14 cellular contexts compared by ENCODE assay signal in the genomic region with DNA sequence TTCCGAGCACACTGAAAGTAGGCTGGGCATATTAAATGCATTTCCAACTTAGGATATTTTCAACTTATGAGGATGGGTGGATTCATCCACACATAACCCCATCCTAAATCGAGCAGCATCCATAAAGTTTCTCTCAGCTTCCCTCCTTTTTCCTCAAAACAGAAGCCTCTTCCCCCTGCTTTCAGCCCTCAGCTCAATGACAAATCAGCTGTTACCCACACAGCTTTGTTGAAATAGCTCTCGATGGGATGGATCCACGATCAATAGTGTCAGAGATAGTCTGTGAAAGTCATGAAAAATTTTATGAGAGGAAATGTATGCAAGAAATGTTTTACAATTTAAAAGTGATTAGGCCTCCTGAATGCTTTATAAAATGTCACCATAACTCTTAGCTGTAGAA. TPM values are rescaled to one million over a fixed set of nuclear protein-coding genes. Genes with fewer than 3 reads are reported as not detected.
DNase-seq lines count a peak whose midpoint lies in the region; ATAC-seq and TF ChIP-seq lines count a peak whose summit lies in the region.
"Had no signal": no experiment of that assay in that cellular context is flagged by ENCODE, and none has a peak within 500 bp of the region (broad histone marks: within the 10 kb centered on the region; RNA-seq: fewer than 3 reads in every experiment).

No MANE protein-coding gene starts in this region.

- H3K4me3 Mint-ChIP-seq in T-helper 2 cell treated with Interferon-gamma antibody and Interleukin-4, amounts not matched to agents 5 μg/mL and 100 μg/mL, for 36 hours, result peak overlapping the region; percentile 92
- H3K4me3 Mint-ChIP-seq in activated naive CD8-positive, alpha-beta T cell, result peak overlapping the region; percentile 98
- peak overlapping the region in 1 of 3 donors; percentile 81 for H3K4me3 Mint-ChIP-seq in T-cell

- RAD21 ChIA-PET in HCT116 (lab: Charles Lee; ENCODE audit: low non-redundant PET in 1 of 2, low total read pairs in 2 of 2, uncharacterized antibody in 2 of 2, unreplicated experiment in 2 of 2), result no interaction called here

- peaks cover 10% of the 10 kb centered on the region for H3K36me3 Mint-ChIP-seq in T-helper 2 cell treated with Interferon-gamma antibody and Interleukin-4, amounts not matched to agents 5 μg/mL and 100 μg/mL, for 36 hours (ENCODE audit: low read depth)
- H3K36me3 Mint-ChIP-seq in activated naive CD8-positive, alpha-beta T cell, result peaks cover 9% of the 10 kb centered on the region
- H3K36me3 Mint-ChIP-seq in T-cell, result peaks cover 5% of the 10 kb centered on the region

- peaks cover 0 to 17% of the 10 kb centered on the region in 2 experiments; a peak in 2 of 4 replicates for H3K4me1 ChIP-seq in HCT116 (ENCODE audit: control insufficient read depth in 1 of 2, insufficient read depth in 2 of 2, low read length in 2 of 2)
- H3K4me1 ChIP-seq in mesodermal cell (ENCODE audit: control insufficient read depth, insufficient read depth, low read length, poor library complexity, severe bottlenecking), result peaks cover 19% of the 10 kb centered on the region
- H3K4me1 ChIP-seq in HAP-1, result peaks cover 9% of the 10 kb centered on the region; the same call in 1 of the 2 replicates

- in situ Hi-C loops in HAP-1 (cut with MboI; ENCODE audit: low sequenced_read_pairs), result no loop called here

- H3K27me3 ChIP-seq in HCT116 (ENCODE audit: insufficient read depth, low read length) (no peaks in the 10 kb centered on the region), HAP-1 (ENCODE audit: low read depth) (no peaks in the 10 kb centered on the region)
- H3K27me3 ChIP-seq: MG63 had no signal

- H3K4me1 Mint-ChIP-seq in T-helper 2 cell treated with Interferon-gamma antibody and Interleukin-4, amounts not matched to agents 5 μg/mL and 100 μg/mL, for 36 hours (ENCODE audit: low read depth), result peaks cover 38% of the 10 kb centered on the region
- H3K4me1 Mint-ChIP-seq in activated naive CD8-positive, alpha-beta T cell (ENCODE audit: low read depth), result peaks cover 45% of the 10 kb centered on the region
- H3K4me1 Mint-ChIP-seq in T-cell, result peaks cover 38 to 44% (median 42%) of the 10 kb centered on the region in 3 donors

- H3K79me2 ChIP-seq in HCT116 (ENCODE audit: insufficient read depth, low read length), result peaks cover 68% of the 10 kb centered on the region

- no TSS peak for BruUV-seq in HCT116 (replicated peaks; lab: Mats Ljungman, UMichigan)

- intact Hi-C loops in HCT116 (cut with micrococcal nuclease), result no loop called here

- H3K27ac ChIP-seq in HCT116 (ENCODE audit: low read depth, low read length) (no peak overlapping the region), mesodermal cell (ENCODE audit: low read depth, low read length, severe bottlenecking) (no peak overlapping the region)
- H3K27ac ChIP-seq: lower lobe of right lung had no signal

- H3K9me2 ChIP-seq in HCT116 (ENCODE audit: insufficient read depth), result no peaks in the 10 kb centered on the region

- H3K9me3 ChIP-seq in HCT116 (ENCODE audit: control insufficient read depth in 1 of 2, insufficient read depth in 1 of 2, low read depth in 1 of 2, low read length in 2 of 2), result no peaks in the 10 kb centered on the region
- no peaks in the 10 kb centered on the region for H3K9me3 ChIP-seq in mesodermal cell (ENCODE audit: control insufficient read depth, low read length)
- H3K9me3 ChIP-seq in HAP-1, result no peaks in the 10 kb centered on the region
- H3K9me3 ChIP-seq: lower lobe of right lung, MG63 had no signal

- TF ChIP-seq CTCF in HCT116 (IDR thresholded peaks at IDR 0.05 in 2 of 3, conservative IDR thresholded peaks at IDR 0.05 in 1 of 3; ENCODE audit: borderline replicate concordance in 1 of 3, insufficient read depth in 1 of 3, low read depth in 2 of 3, low read length in 2 of 3), result no peak

- no peaks in the 10 kb centered on the region for H3K27me3 Mint-ChIP-seq in T-helper 2 cell treated with Interferon-gamma antibody and Interleukin-4, amounts not matched to agents 5 μg/mL and 100 μg/mL, for 36 hours (ENCODE audit: low read depth)
- H3K27me3 Mint-ChIP-seq in activated naive CD8-positive, alpha-beta T cell, result no peaks in the 10 kb centered on the region
- H3K27me3 Mint-ChIP-seq in T-cell, result no peaks in the 10 kb centered on the region

- no peak overlapping the region for H3K9ac ChIP-seq in HCT116 (ENCODE audit: low read length)

- H3K36me3 ChIP-seq in HCT116 (ENCODE audit: control insufficient read depth in 1 of 2, insufficient read depth in 2 of 2, low read length in 2 of 2) (peaks cover 0 to 5% of the 10 kb centered on the region in 2 experiments; a peak in 2 of 4 replicates), mesodermal cell (ENCODE audit: control insufficient read depth, insufficient read depth, low read length) (peaks cover 21% of the 10 kb centered on the region), HAP-1 (replicated peaks) (peaks cover 20% of the 10 kb centered on the region)
- H3K36me3 ChIP-seq: MG63 had no signal

- H3K9me3 Mint-ChIP-seq in T-helper 2 cell treated with Interferon-gamma antibody and Interleukin-4, amounts not matched to agents 5 μg/mL and 100 μg/mL, for 36 hours, result no peaks in the 10 kb centered on the region
- H3K9me3 Mint-ChIP-seq in activated naive CD8-positive, alpha-beta T cell (ENCODE audit: low read depth), result no peaks in the 10 kb centered on the region
- no peaks in the 10 kb centered on the region for H3K9me3 Mint-ChIP-seq in T-cell

- peak overlapping the region; percentile 82; the same call in 1 of the 2 replicates for H3K4me2 ChIP-seq in HCT116 (ENCODE audit: low read length)

- TF ChIP-seq POLR2A in HCT116 (IDR thresholded peaks at IDR 0.05; ENCODE audit: borderline replicate concordance, extremely low read depth, insufficient read depth, insufficient read length), result no peak

- H2AFZ ChIP-seq in HCT116 (ENCODE audit: low read depth, low read length, poor library complexity, severe bottlenecking), result no peak overlapping the region

- 88 to 93% methylated on average over 1 to 2 of the region's 4 CpGs for WGBS in mesodermal cell (ENCODE audit: insufficient coverage in 2 of 2), 2 experiments

- POLR2A ChIA-PET in HCT116 (lab: Charles Lee) (no interaction called here), T-cell (lab: Charles Lee) (no interaction called here)

- peaks cover 11% of the 10 kb centered on the region; the same call in 1 of the 2 replicates for H4K20me1 ChIP-seq in HCT116 (ENCODE audit: insufficient read depth)

- H3K4me3 ChIP-seq in HCT116 (replicated peaks in 1 of 2; ENCODE audit: low read depth in 1 of 2, low read length in 2 of 2), result no peak overlapping the region
- peak overlapping the region; percentile 90 for H3K4me3 ChIP-seq in mesodermal cell (ENCODE audit: extremely low read depth, insufficient read depth, low read length, poor library complexity, severe bottlenecking)
- no peak overlapping the region; the same call in 1 of the 2 replicates for H3K4me3 ChIP-seq in HAP-1
- H3K4me3 ChIP-seq: lower lobe of right lung had no signal

- H3K27ac Mint-ChIP-seq in T-helper 2 cell treated with Interferon-gamma antibody and Interleukin-4, amounts not matched to agents 5 μg/mL and 100 μg/mL, for 36 hours, result no peak overlapping the region
- H3K27ac Mint-ChIP-seq in activated naive CD8-positive, alpha-beta T cell, result no peak overlapping the region
- H3K27ac Mint-ChIP-seq in T-cell, result no peak overlapping the region

- TF ChIP-seq RAD21 in HCT116 (IDR thresholded peaks at IDR 0.05; ENCODE audit: low read depth), result no peak

- DNase-seq in T-helper 2 cell treated with Interferon-gamma antibody and Interleukin-4, amounts not matched to agents 5 μg/mL and 100 μg/mL, for 36 hours (ENCODE audit: low spot score), result no peak
- DNase-seq in T-helper 2 cell (no peak), HCT116 (ENCODE audit: low read depth, low spot score) (no peak), HAP-1 (ENCODE audit: low spot score in 2 of 2) (no peak), T-cell (no peak)
- DNase-seq: activated CD8-positive, alpha-beta memory T cell treated with anti-CD3 and anti-CD28 coated beads, Interleukin-2, amount 50 U/mL, for 4 hours; lower lobe of right lung; MG63; NCI-H2107; NCI-H748 treated with DMSO at 0.1 percent for 48 hours had no signal

- ATAC-seq in HCT116, result no peak
- ATAC-seq in T-cell (replicated peaks in 1 of 4), result no peak
- ATAC-seq in HG02588 (IDR thresholded peaks at IDR 0.05; ENCODE audit: unreplicated experiment), result no peak
- ATAC-seq: lower lobe of right lung, Right ventricle myocardium inferior had no signal

- CTCF ChIA-PET in HCT116 (lab: Charles Lee), result interaction anchor here (0.6 kb wide), 1 partner anchor 27 kb away, joined by 3 read pairs; a partner anchor contains a TSS
- CTCF ChIA-PET in T-cell (lab: Charles Lee), result interaction anchor here in 1 of 2 donors (0.6 kb wide), 1 partner anchor 596 kb away, joined by 4 read pairs; no protein-coding TSS in a partner anchor

TF ChIP-seq in HCT116, 20 proteins besides CTCF, POLR2A, EP300 and RAD21 (continues in another document):
- no peak for TF ChIP-seq SIN3A (IDR thresholded peaks at IDR 0.05; ENCODE audit: low read depth)
- TF ChIP-seq SP1 (IDR thresholded peaks at IDR 0.05; ENCODE audit: low read depth), result no peak

RNA-seq across cellular contexts. Expression of a gene that starts 2.5 kb away (rescaled TPM):
- 36.4 TPM for total RNA-seq in HCT116 (2021; ENCODE audit: unreplicated experiment)
- 18.4 and 19.8 TPM in 2 replicates for polyA plus RNA-seq in HCT116 (2012)
- polyA plus RNA-seq in mesodermal cell (2013, experiment 1 of 2), result 13.6 TPM
- 12.5 TPM for polyA plus RNA-seq in mesodermal cell (2013, experiment 2 of 2)
- 10 to 100 TPM in 3 of 5 donors, 1 to 10 TPM in 2; 7.5 to 13.6 (median 12.0) TPM for total RNA-seq in T-cell

RNA-seq across cellular contexts. Expression of a gene that starts 19.7 kb away (rescaled TPM):
- 45.6 TPM for total RNA-seq in HCT116 (2021; ENCODE audit: unreplicated experiment)
- polyA plus RNA-seq in HCT116 (2012), result 21.8 and 22.2 TPM in 2 replicates
- 62.0 TPM for polyA plus RNA-seq in mesodermal cell (2013, experiment 1 of 2)
- 59.4 TPM for polyA plus RNA-seq in mesodermal cell (2013, experiment 2 of 2)
- 10 to 100 TPM; 58.2 to 73.9 (median 64.0) TPM for total RNA-seq in T-cell

RNA-seq across cellular contexts. Expression of a gene that starts 20.1 kb away (rescaled TPM):
- total RNA-seq in HCT116 (2021; ENCODE audit: unreplicated experiment), result 14.7 TPM
- 8.8 and 11.0 TPM in 2 replicates for polyA plus RNA-seq in HCT116 (2012)
- polyA plus RNA-seq in mesodermal cell (2013, experiment 1 of 2), result 23.3 TPM
- polyA plus RNA-seq in mesodermal cell (2013, experiment 2 of 2), result 23.2 TPM
- 10 to 100 TPM; 18.0 to 35.9 (median 33.8) TPM for total RNA-seq in T-cell

RNA-seq across cellular contexts. Expression of a gene that starts 27.3 kb away (rescaled TPM):
- total RNA-seq in HCT116 (2021; ENCODE audit: unreplicated experiment) (524 TPM), T-cell (100 to 1,000 TPM in 2 of 5 donors, 10 to 100 TPM in 3; 60.1 to 102 (median 93.5) TPM)
- polyA plus RNA-seq in HCT116 (2012), result 382 and 467 TPM in 2 replicates
- polyA plus RNA-seq in mesodermal cell (2013, experiment 1 of 2), result 220 TPM
- 228 TPM for polyA plus RNA-seq in mesodermal cell (2013, experiment 2 of 2)

RNA-seq across cellular contexts. Expression of a gene that starts 46.3 kb away (rescaled TPM):
- total RNA-seq in HCT116 (2021; ENCODE audit: unreplicated experiment), result 67.9 TPM
- 61.0 and 61.5 TPM in 2 replicates for polyA plus RNA-seq in HCT116 (2012)
- 51.3 TPM for polyA plus RNA-seq in mesodermal cell (2013, experiment 1 of 2)
- polyA plus RNA-seq in mesodermal cell (2013, experiment 2 of 2), result 52.7 TPM
- total RNA-seq in T-cell, result 10 to 100 TPM; 61.5 to 81.0 (median 67.7) TPM
